In genomic region chr20:25249198-25249931, GRCh38 we compare ENCODE assay signal across 8 cellular contexts. TPM values are rescaled to one million over a fixed set of nuclear protein-coding genes. Genes with fewer than 3 reads are reported as not detected.
DNase-seq lines count a peak whose midpoint lies in the region; TF ChIP-seq lines count a peak whose summit lies in the region.

No MANE protein-coding gene starts in this region.

- peaks cover 57% of the 10 kb centered on the region for H3K79me2 ChIP-seq in MM.1S (ENCODE audit: low read length)

- H3F3A ChIP-seq in MM.1S (ENCODE audit: insufficient read depth, low read length), result peaks cover 5% of the 10 kb centered on the region; the same call in 1 of the 2 replicates

- H3K9me3 Mint-ChIP-seq in CD14-positive monocyte, result no peaks in the 10 kb centered on the region

- peaks cover 24% of the 10 kb centered on the region for H3K4me1 ChIP-seq in MM.1S (ENCODE audit: low read length)
- peaks cover 48% of the 10 kb centered on the region for H3K4me1 ChIP-seq in mucosa of stomach (ENCODE audit: control insufficient read depth, insufficient read depth, low read length)

- peaks cover 10 to 15% (median 12%) of the 10 kb centered on the region in 3 donors for H3K27me3 Mint-ChIP-seq in CD14-positive monocyte (ENCODE audit: low read depth in 3 of 3)

- no peaks in the 10 kb centered on the region for H4K20me1 ChIP-seq in MM.1S (ENCODE audit: insufficient read depth, low read length)

- H3K36me3 ChIP-seq in MM.1S (replicated peaks; ENCODE audit: insufficient read depth, low read length), result no peaks in the 10 kb centered on the region
- no peaks in the 10 kb centered on the region for H3K36me3 ChIP-seq in mucosa of stomach (ENCODE audit: control insufficient read depth, insufficient read depth, low read length)

- peaks cover 50% of the 10 kb centered on the region for H3K4me1 Mint-ChIP-seq in CD14-positive monocyte

- intact Hi-C loops in CD14-positive monocyte (cut with micrococcal nuclease), result loop anchor here (5.0 kb wide), 5 partner anchors 52 to 257 kb away; partner anchors contain the start of genes ABHD12 (in 2 of the 2), APMAP (in 2 of the 2), ACSS1 (in 1 of the 2) and ENTPD6 (in 1 of the 2)

- no peaks in the 10 kb centered on the region for H3K9me2 ChIP-seq in MM.1S (replicated peaks; ENCODE audit: insufficient read depth, low read length)

- no peak overlapping the region for H3K27ac ChIP-seq in MM.1S (ENCODE audit: low read length)

- DNase-seq in CD14-positive monocyte (ENCODE audit: low spot score) (no peak), MM.1S (no peak), cerebellar nuclear complex (lab: John Stamatoyannopoulos, UW) (peak; percentile 39 to 70), NCI-H1436 (lab: John Stamatoyannopoulos, UW) (no peak), NCI-H2171 (lab: John Stamatoyannopoulos, UW) (no peak), SIG-M5 (lab: John Stamatoyannopoulos, UW) (no peak), HuH-7.5 (ENCODE audit: low spot score) (no peak)

- peak overlapping the region; percentile 84 to 92 for H3K4me3 Mint-ChIP-seq in CD14-positive monocyte

- no peak overlapping the region for H3K27ac Mint-ChIP-seq in CD14-positive monocyte

- no peaks in the 10 kb centered on the region for H3K9me3 ChIP-seq in MM.1S (replicated peaks; ENCODE audit: insufficient read depth, low read length)
- H3K9me3 ChIP-seq in mucosa of stomach (ENCODE audit: control insufficient read depth, low read length), result no peaks in the 10 kb centered on the region

- TF ChIP-seq CTCF in CD14-positive monocyte (IDR thresholded peaks at IDR 0.05) (no peak), MM.1S (IDR thresholded peaks at IDR 0.05; ENCODE audit: low read length) (no peak)

- peaks cover 12 to 23% of the 10 kb centered on the region in 2 donors for H3K36me3 Mint-ChIP-seq in CD14-positive monocyte

- H3K27me3 ChIP-seq in MM.1S (replicated peaks; ENCODE audit: insufficient read depth, low read length) (no peaks in the 10 kb centered on the region), mucosa of stomach (ENCODE audit: control insufficient read depth, insufficient read depth, low read length) (no peaks in the 10 kb centered on the region)

- peak overlapping the region; percentile 49; the same call in 1 of the 2 replicates for H2AFZ ChIP-seq in MM.1S (ENCODE audit: low read length)

- peak overlapping the region; percentile 93 for H3K4me3 ChIP-seq in MM.1S (ENCODE audit: low read length)
- H3K4me3 ChIP-seq in mucosa of stomach (ENCODE audit: low read length), result peak overlapping the region; percentile 76

- H3K4me2 ChIP-seq in MM.1S (ENCODE audit: low read depth, low read length), result peak overlapping the region; percentile 86

- H3K9ac ChIP-seq in MM.1S (ENCODE audit: low read length) (peak overlapping the region; percentile 69; the same call in 1 of the 2 replicates), mucosa of stomach (ENCODE audit: low read length) (peak overlapping the region; percentile 74)

RNA-seq across cellular contexts. Expression of gene PYGB, which starts 1.5 kb away (rescaled TPM):
- polyA plus RNA-seq in CD14-positive monocyte, result 10 to 100 TPM; 26.7 to 33.2 TPM

RNA-seq across cellular contexts. Expression of gene ENTPD6, which starts 53.9 kb away (rescaled TPM):
- polyA plus RNA-seq in CD14-positive monocyte, result 10 to 100 TPM; 36.2 to 47.0 TPM

Comparison
In these comparisons a context has a peak if more than half of its experiments do, and no peak if none do; other contexts are left out.
1. DNase-seq: peak in cerebellar nuclear complex (2 of 2); none in CD14-positive monocyte (single experiment), MM.1S (single experiment), NCI-H1436 (single experiment), NCI-H2171 (single experiment), SIG-M5 (single experiment) and HuH-7.5 (single experiment).